Comparison of ENCODE assay signal across 17 cellular contexts in genomic region chr12:77734489-77734888, GRCh38.
DNase-seq lines count a peak whose midpoint lies in the region; ATAC-seq, FAIRE-seq and TF ChIP-seq lines count a peak whose summit lies in the region.
"Had no signal": no experiment of that assay in that cellular context is flagged by ENCODE, and none has a peak within 500 bp of the region (broad histone marks: within the 10 kb centered on the region; RNA-seq: fewer than 3 reads in every experiment).

No MANE protein-coding gene starts in this region.

- ATAC-seq in IMR-90 (ENCODE audit: low read depth), result peak; percentile 82
- peak; percentile 63 for ATAC-seq in sciatic nerve
- no peak for ATAC-seq in stimulated activated naive B cell treated with anti-CD40 and anti-IgM and Interleukin-4, amounts not matched to agents 10 μg/mL and 1 μg/mL and 100 μg/mL, for 72 hours (replicated peaks)
- ATAC-seq in right cardiac atrium, result no peak
- ATAC-seq: stimulated activated naive CD8-positive, alpha-beta T cell treated with anti-CD3 and anti-CD28 coated beads, Interleukin-15, amount 100 ng/mL, for 72 hours had no signal

- TF ChIP-seq RAD21 in IMR-90 (IDR thresholded peaks at IDR 0.05; ENCODE audit: low read length), result no peak

- FAIRE-seq in endometrium (lab: Jason Lieb, UNC), result peak; percentile 90
- FAIRE-seq: GM18507 had no signal

- no peak overlapping the region for H3K9ac ChIP-seq in IMR-90 (ENCODE audit: low read depth, low read length)

- no peaks in the 10 kb centered on the region for H3K27me3 ChIP-seq in IMR-90 (ENCODE audit: control insufficient read depth, insufficient read depth, low read length)
- no peaks in the 10 kb centered on the region for H3K27me3 ChIP-seq in right cardiac atrium (ENCODE audit: control insufficient read depth, insufficient read depth)

- H3K4ac ChIP-seq in IMR-90 (ENCODE audit: low read depth, low read length), result no peak overlapping the region

- no peak overlapping the region for H3K27ac Mint-ChIP-seq in stimulated activated naive B cell treated with anti-CD40 and anti-IgM and Interleukin-4, amounts not matched to agents 10 μg/mL and 1 μg/mL and 100 μg/mL, for 72 hours
- H3K27ac Mint-ChIP-seq: activated naive CD8-positive, alpha-beta T cell treated with anti-CD3 and anti-CD28 coated beads, Interleukin-2, amount 10 ng/mL, durations not matched to agents 7 days and 5 days; stimulated activated naive CD8-positive, alpha-beta T cell treated with anti-CD3 and anti-CD28 coated beads, Interleukin-15, amount 100 ng/mL, for 72 hours had no signal

- H3K27ac ChIP-seq in IMR-90 (ENCODE audit: insufficient read depth, low read length) (no peak overlapping the region), right cardiac atrium (ENCODE audit: low read length) (no peak overlapping the region)
- H3K27ac ChIP-seq: skin epidermis had no signal

- no peaks in the 10 kb centered on the region for H3K4me1 Mint-ChIP-seq in stimulated activated naive B cell treated with anti-CD40 and anti-IgM and Interleukin-4, amounts not matched to agents 10 μg/mL and 1 μg/mL and 100 μg/mL, for 72 hours
- H3K4me1 Mint-ChIP-seq: activated naive CD8-positive, alpha-beta T cell treated with anti-CD3 and anti-CD28 coated beads, Interleukin-2, amount 10 ng/mL, durations not matched to agents 7 days and 5 days; stimulated activated naive CD8-positive, alpha-beta T cell treated with anti-CD3 and anti-CD28 coated beads, Interleukin-15, amount 100 ng/mL, for 72 hours had no signal

- CTCF ChIA-PET in IMR-90 (lab: Yijun Ruan, JAX), result no interaction called here

- H3K79me1 ChIP-seq in IMR-90 (ENCODE audit: low read depth in 1 of 2, low read length in 2 of 2), result no peaks in the 10 kb centered on the region

- H2BK120ac ChIP-seq in IMR-90 (ENCODE audit: low read depth, low read length), result no peak overlapping the region

- BruUV-seq in IMR-90 (replicated peaks; lab: Mats Ljungman, UMichigan), result no TSS peak

- no peak overlapping the region for H3K4me3 Mint-ChIP-seq in stimulated activated naive B cell treated with anti-CD40 and anti-IgM and Interleukin-4, amounts not matched to agents 10 μg/mL and 1 μg/mL and 100 μg/mL, for 72 hours
- H3K4me3 Mint-ChIP-seq: activated naive CD8-positive, alpha-beta T cell treated with anti-CD3 and anti-CD28 coated beads, Interleukin-2, amount 10 ng/mL, durations not matched to agents 7 days and 5 days; stimulated activated naive CD8-positive, alpha-beta T cell treated with anti-CD3 and anti-CD28 coated beads, Interleukin-15, amount 100 ng/mL, for 72 hours had no signal

- POLR2A ChIA-PET in IMR-90 (lab: Charles Lee; ENCODE audit: unreplicated experiment), result no interaction called here

- no peak overlapping the region for H2BK20ac ChIP-seq in IMR-90 (ENCODE audit: low read depth, low read length)

- H3K56ac ChIP-seq in IMR-90 (ENCODE audit: extremely low read depth, insufficient read depth, low read length), result no peak overlapping the region

- H2BK15ac ChIP-seq in IMR-90 (ENCODE audit: low read depth, low read length), result no peak overlapping the region

- H2AFZ ChIP-seq in IMR-90 (replicated peaks; ENCODE audit: low read length, poor library complexity), result no peak overlapping the region

- TF ChIP-seq CTCF in IMR-90 (conservative IDR thresholded peaks at IDR 0.05; ENCODE audit: low read depth, low read length), result no peak

- no peak for TF ChIP-seq POLR2A in IMR-90 (IDR thresholded peaks at IDR 0.05; ENCODE audit: low read depth, low read length)

- no CpG with 5 or more reads among the region's 2 CpGs for WGBS in IMR-90 (ENCODE audit: extremely low coverage in 2 of 2, insufficient read length in 1 of 2), 2 experiments
- 83% methylated on average over 2 of the region's 2 CpGs for WGBS in right cardiac atrium

- no peaks in the 10 kb centered on the region for H3K27me3 Mint-ChIP-seq in stimulated activated naive B cell treated with anti-CD40 and anti-IgM and Interleukin-4, amounts not matched to agents 10 μg/mL and 1 μg/mL and 100 μg/mL, for 72 hours
- H3K27me3 Mint-ChIP-seq: activated naive CD8-positive, alpha-beta T cell treated with anti-CD3 and anti-CD28 coated beads, Interleukin-2, amount 10 ng/mL, durations not matched to agents 7 days and 5 days; stimulated activated naive CD8-positive, alpha-beta T cell treated with anti-CD3 and anti-CD28 coated beads, Interleukin-15, amount 100 ng/mL, for 72 hours had no signal

- H3K18ac ChIP-seq in IMR-90 (ENCODE audit: low read depth, low read length), result no peak overlapping the region

- no peaks in the 10 kb centered on the region for H3K9me1 ChIP-seq in IMR-90 (ENCODE audit: insufficient read depth, low read length)

- no peaks in the 10 kb centered on the region for H3K36me3 Mint-ChIP-seq in stimulated activated naive B cell treated with anti-CD40 and anti-IgM and Interleukin-4, amounts not matched to agents 10 μg/mL and 1 μg/mL and 100 μg/mL, for 72 hours
- H3K36me3 Mint-ChIP-seq: activated naive CD8-positive, alpha-beta T cell treated with anti-CD3 and anti-CD28 coated beads, Interleukin-2, amount 10 ng/mL, durations not matched to agents 7 days and 5 days had no signal

- H3K9me3 ChIP-seq in IMR-90 (ENCODE audit: control insufficient read depth, insufficient read depth, low read length), result no peaks in the 10 kb centered on the region
- no peaks in the 10 kb centered on the region for H3K9me3 ChIP-seq in right cardiac atrium (ENCODE audit: control insufficient read depth, low read length)

- H2AK9ac ChIP-seq in IMR-90 (replicated peaks; ENCODE audit: low read depth, low read length, poor library complexity), result no peak overlapping the region

- H3K4me2 ChIP-seq in IMR-90 (ENCODE audit: low read depth, low read length), result no peak overlapping the region; the same call in 1 of the 2 replicates

- H3K4me1 ChIP-seq in IMR-90 (ENCODE audit: control insufficient read depth, insufficient read depth, low read length), result no peaks in the 10 kb centered on the region
- H3K4me1 ChIP-seq in right cardiac atrium (ENCODE audit: control insufficient read depth, insufficient read depth, low read length), result no peaks in the 10 kb centered on the region

- H3K14ac ChIP-seq in IMR-90 (replicated peaks; ENCODE audit: low read depth, low read length), result no peak overlapping the region

- H3K9me3 Mint-ChIP-seq in stimulated activated naive B cell treated with anti-CD40 and anti-IgM and Interleukin-4, amounts not matched to agents 10 μg/mL and 1 μg/mL and 100 μg/mL, for 72 hours, result peaks cover 0 to 4% of the 10 kb centered on the region in 2 donors

- no peak overlapping the region for H4K91ac ChIP-seq in IMR-90 (ENCODE audit: insufficient read depth, low read depth, low read length)

- H4K20me1 ChIP-seq in IMR-90 (ENCODE audit: insufficient read depth, low read length), result no peaks in the 10 kb centered on the region

- no peaks in the 10 kb centered on the region for H3K36me3 ChIP-seq in IMR-90 (ENCODE audit: control insufficient read depth, insufficient read depth, low read length)

- H3K4me3 ChIP-seq in IMR-90 (ENCODE audit: insufficient read depth, low read depth, low read length), result no peak overlapping the region
- H3K4me3 ChIP-seq in right cardiac atrium (ENCODE audit: low read length), result no peak overlapping the region
- H3K4me3 ChIP-seq: skin epidermis had no signal

- DNase-seq in EH (ENCODE audit: low read depth), result peak; percentile 40
- peak; percentile 38 for DNase-seq in IMR-90
- no peak for DNase-seq in sciatic nerve (ENCODE audit: low spot score)
- DNase-seq in SIG-M5 (lab: John Stamatoyannopoulos, UW), result no peak
- DNase-seq in stimulated activated naive B cell treated with anti-CD40 and anti-IgM and Interleukin-4, amounts not matched to agents 10 μg/mL and 1 μg/mL and 100 μg/mL, for 72 hours, result no peak
- DNase-seq in right cardiac atrium, result no peak
- DNase-seq: activated CD4-positive, alpha-beta T cell treated with anti-CD3 and anti-CD28 coated beads for 4 hours; activated naive CD8-positive, alpha-beta T cell treated with anti-CD3 and anti-CD28 coated beads, Interleukin-2, amount 10 ng/mL, durations not matched to agents 7 days and 5 days; cerebellar nuclear complex; mesendoderm; NCI-H2081; SHP77 treated with DMSO at 0.1 percent for 48 hours; stimulated activated naive CD8-positive, alpha-beta T cell treated with anti-CD3 and anti-CD28 coated beads, Interleukin-15, amount 100 ng/mL, for 72 hours; T-helper 9 cell had no signal

- dilution Hi-C loops in IMR-90 (cut with HindIII; ENCODE audit: low sequenced_read_pairs, unreplicated experiment), result no loop called here

- in situ Hi-C loops in IMR-90 (cut with MboI; ENCODE audit: low sequenced_read_pairs), result no loop called here

- H4K5ac ChIP-seq in IMR-90 (ENCODE audit: low read depth, low read length), result no peak overlapping the region

- no peak overlapping the region for H2BK5ac ChIP-seq in IMR-90 (ENCODE audit: low read depth, low read length, poor library complexity, severe bottlenecking)

- intact Hi-C loops in IMR-90 (cut with micrococcal nuclease) (no loop called here), sciatic nerve (cut with DNase I) (no loop called here), right cardiac atrium (cut with DNase I) (no loop called here)

- H4K8ac ChIP-seq in IMR-90 (ENCODE audit: low read depth in 2 of 2, low read length in 2 of 2), result no peak overlapping the region

- no peak overlapping the region for H3K23ac ChIP-seq in IMR-90 (ENCODE audit: low read depth, low read length)

- no peak overlapping the region for H2AK5ac ChIP-seq in IMR-90 (ENCODE audit: low read depth, low read length)

TF ChIP-seq in IMR-90, 13 proteins besides CTCF, POLR2A, EP300 and RAD21:
- TF ChIP-seq CEBPB (IDR thresholded peaks at IDR 0.05; ENCODE audit: low read depth, low read length) (0 out of 2 replicates have a peak, but pooled peaks have one; percentile 3), MXI1 (IDR thresholded peaks at IDR 0.05; ENCODE audit: borderline replicate concordance, low read depth, low read length) (no peak)

Comparison
In these comparisons a context has a peak if more than half of its experiments do, and no peak if none do; other contexts are left out.
1. DNase-seq: peak in EH (single experiment) and IMR-90 (single experiment); none in sciatic nerve (single experiment), SIG-M5 (single experiment), stimulated activated naive B cell treated with anti-CD40 and anti-IgM and Interleukin-4, amounts not matched to agents 10 μg/mL and 1 μg/mL and 100 μg/mL, for 72 hours (single experiment) and right cardiac atrium (0 of 3).
2. ATAC-seq: peak in IMR-90 (single experiment) and sciatic nerve (single experiment); none in stimulated activated naive B cell treated with anti-CD40 and anti-IgM and Interleukin-4, amounts not matched to agents 10 μg/mL and 1 μg/mL and 100 μg/mL, for 72 hours (0 of 2) and right cardiac atrium (0 of 2).